In the genomic region with DNA sequence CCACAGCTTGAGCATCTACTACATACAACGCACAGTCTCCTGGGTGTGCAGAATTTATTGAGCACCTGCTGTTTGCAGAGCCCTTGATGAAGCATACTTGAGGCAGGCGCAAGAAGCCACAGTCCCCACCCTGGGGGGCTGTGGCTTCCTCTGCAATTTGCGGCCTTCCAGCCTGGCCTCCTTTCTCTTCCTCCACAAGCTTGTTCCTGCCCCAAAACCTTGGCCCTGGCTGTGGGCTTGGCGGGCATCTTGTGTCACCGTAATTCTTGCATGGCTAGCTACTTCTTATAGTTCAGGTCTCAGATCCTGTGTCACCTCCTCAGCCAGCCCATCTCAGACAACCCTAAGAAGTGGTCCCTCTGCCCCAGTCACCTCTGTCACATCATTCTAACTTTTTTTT, we compare ENCODE assay signal across 19 cellular contexts. TPM values are rescaled to one million over a fixed set of nuclear protein-coding genes. Genes with fewer than 3 reads are reported as not detected.
DNase-seq lines count a peak whose midpoint lies in the region; ATAC-seq and TF ChIP-seq lines count a peak whose summit lies in the region.
"Had no signal": no experiment of that assay in that cellular context is flagged by ENCODE, and none has a peak within 500 bp of the region (broad histone marks: within the 10 kb centered on the region; RNA-seq: fewer than 3 reads in every experiment).

No MANE protein-coding gene starts in this region.

- no peaks in the 10 kb centered on the region for H3K4me1 Mint-ChIP-seq in T-helper 2 cell treated with Interferon-gamma antibody and Interleukin-4, amounts not matched to agents 5 μg/mL and 100 μg/mL, for 36 hours (ENCODE audit: low read depth)
- peaks cover 7% of the 10 kb centered on the region for H3K4me1 Mint-ChIP-seq in activated naive CD8-positive, alpha-beta T cell treated with anti-CD3 and anti-CD28 coated beads, Interleukin-2, amount 10 ng/mL, durations not matched to agents 7 days and 5 days
- H3K4me1 Mint-ChIP-seq in activated naive CD8-positive, alpha-beta T cell treated with anti-CD3 and anti-CD28 coated beads, Interleukin-2, amount 50 U/mL, for 24 hours: peaks cover 2% of the 10 kb centered on the region
- peaks cover 8% of the 10 kb centered on the region for H3K4me1 Mint-ChIP-seq in T-helper 17 cell
- peaks cover 0 to 2% of the 10 kb centered on the region in 2 donors for H3K4me1 Mint-ChIP-seq in stimulated activated naive B cell treated with anti-CD40 and anti-IgM and Interleukin-4, amounts not matched to agents 10 μg/mL and 1 μg/mL and 100 μg/mL, for 72 hours

- H3K79me2 ChIP-seq in PC-9 (ENCODE audit: low read depth): no peaks in the 10 kb centered on the region

- no peaks in the 10 kb centered on the region for H3K27me3 Mint-ChIP-seq in T-helper 2 cell treated with Interferon-gamma antibody and Interleukin-4, amounts not matched to agents 5 μg/mL and 100 μg/mL, for 36 hours (ENCODE audit: low read depth)
- H3K27me3 Mint-ChIP-seq in activated naive CD8-positive, alpha-beta T cell treated with anti-CD3 and anti-CD28 coated beads, Interleukin-2, amount 10 ng/mL, durations not matched to agents 7 days and 5 days: no peaks in the 10 kb centered on the region
- no peaks in the 10 kb centered on the region for H3K27me3 Mint-ChIP-seq in activated naive CD8-positive, alpha-beta T cell treated with anti-CD3 and anti-CD28 coated beads, Interleukin-2, amount 50 U/mL, for 24 hours
- H3K27me3 Mint-ChIP-seq in T-helper 17 cell: no peaks in the 10 kb centered on the region
- H3K27me3 Mint-ChIP-seq in stimulated activated naive B cell treated with anti-CD40 and anti-IgM and Interleukin-4, amounts not matched to agents 10 μg/mL and 1 μg/mL and 100 μg/mL, for 72 hours: no peaks in the 10 kb centered on the region

- no peaks in the 10 kb centered on the region for H3K27me3 ChIP-seq in PC-9 (ENCODE audit: insufficient read depth, low read depth)

- DNase-seq in T-helper 2 cell treated with Interferon-gamma antibody and Interleukin-4, amounts not matched to agents 5 μg/mL and 100 μg/mL, for 36 hours (ENCODE audit: low spot score): no peak
- DNase-seq in T-helper 2 cell: no peak
- DNase-seq in activated naive CD8-positive, alpha-beta T cell treated with anti-CD3 and anti-CD28 coated beads, Interleukin-2, amount 10 ng/mL, durations not matched to agents 7 days and 5 days: no peak
- no peak for DNase-seq in activated naive CD8-positive, alpha-beta T cell treated with anti-CD3 and anti-CD28 coated beads, Interleukin-2, amount 50 U/mL, for 24 hours
- DNase-seq in T-helper 17 cell: no peak
- DNase-seq in stimulated activated naive B cell treated with anti-CD40 and anti-IgM and Interleukin-4, amounts not matched to agents 10 μg/mL and 1 μg/mL and 100 μg/mL, for 72 hours: no peak
- no peak for DNase-seq in PC-9
- DNase-seq: AML-193; CD8-positive, alpha-beta T cell; COR-L47; DMS 273 treated with DMSO at 0.1 percent for 48 hours; DMS53; DND-41; EL; H9 had no signal

- no peak for ATAC-seq in activated naive CD8-positive, alpha-beta T cell treated with anti-CD3 and anti-CD28 coated beads, Interleukin-2, amount 10 ng/mL, durations not matched to agents 7 days and 5 days (ENCODE audit: low read depth)
- ATAC-seq in activated naive CD8-positive, alpha-beta T cell treated with anti-CD3 and anti-CD28 coated beads, Interleukin-2, amount 50 U/mL, for 24 hours: no peak
- ATAC-seq in T-helper 17 cell (no peak), GM19395 (IDR thresholded peaks at IDR 0.05; ENCODE audit: unreplicated experiment) (no peak)
- no peak for ATAC-seq in stimulated activated naive B cell treated with anti-CD40 and anti-IgM and Interleukin-4, amounts not matched to agents 10 μg/mL and 1 μg/mL and 100 μg/mL, for 72 hours (replicated peaks)
- ATAC-seq: CD8-positive, alpha-beta T cell; GM12878 had no signal

- no peak for TF ChIP-seq CTCF in PC-9 (conservative IDR thresholded peaks at IDR 0.05)

- no peaks in the 10 kb centered on the region for H3K9me2 ChIP-seq in PC-9 (ENCODE audit: insufficient read depth)

- BruUV-seq in PC-9 (replicated peaks; lab: Mats Ljungman, UMichigan): no TSS peak

- H3F3A ChIP-seq in PC-9 (ENCODE audit: insufficient read depth, low read depth): no peaks in the 10 kb centered on the region

- CTCF ChIA-PET in PC-9 (lab: Charles Lee): no interaction called here

- intact Hi-C loops in PC-9 (cut with micrococcal nuclease; ENCODE audit: unreplicated experiment): no loop called here

- no peak overlapping the region for H3K4me2 ChIP-seq in PC-9
- H3K4me2 ChIP-seq: A549 had no signal

- H3K27ac Mint-ChIP-seq in T-helper 2 cell treated with Interferon-gamma antibody and Interleukin-4, amounts not matched to agents 5 μg/mL and 100 μg/mL, for 36 hours: peak overlapping the region; percentile 34
- peak overlapping the region; percentile 63 for H3K27ac Mint-ChIP-seq in activated naive CD8-positive, alpha-beta T cell treated with anti-CD3 and anti-CD28 coated beads, Interleukin-2, amount 10 ng/mL, durations not matched to agents 7 days and 5 days
- H3K27ac Mint-ChIP-seq in activated naive CD8-positive, alpha-beta T cell treated with anti-CD3 and anti-CD28 coated beads, Interleukin-2, amount 50 U/mL, for 24 hours: no peak overlapping the region
- peak overlapping the region; percentile 27 for H3K27ac Mint-ChIP-seq in T-helper 17 cell
- H3K27ac Mint-ChIP-seq in stimulated activated naive B cell treated with anti-CD40 and anti-IgM and Interleukin-4, amounts not matched to agents 10 μg/mL and 1 μg/mL and 100 μg/mL, for 72 hours: peak overlapping the region; percentile 39
- H3K27ac Mint-ChIP-seq: CD8-positive, alpha-beta T cell; H9 had no signal

- H3K9me3 ChIP-seq in T-helper 17 cell (ENCODE audit: control insufficient read depth, low read length, poor library complexity, severe bottlenecking) (no peaks in the 10 kb centered on the region), PC-9 (ENCODE audit: insufficient read depth, low read depth) (no peaks in the 10 kb centered on the region; the same call in 1 of the 2 replicates)

- H3K27ac ChIP-seq in PC-9: no peak overlapping the region
- H3K27ac ChIP-seq: 22Rv1, A549 had no signal

- H3K36me3 ChIP-seq in PC-9 (ENCODE audit: low read depth): peaks cover 8% of the 10 kb centered on the region

- POLR2A ChIA-PET in activated naive CD8-positive, alpha-beta T cell treated with anti-CD3 and anti-CD28 coated beads, Interleukin-2, amount 10 ng/mL, durations not matched to agents 7 days and 5 days (lab: Charles Lee): interaction anchor here (0.5 to 1.3 kb wide), 2 partner anchors 9 to 301 kb away, joined by 3 to 4 read pairs; no protein-coding TSS in a partner anchor
- POLR2A ChIA-PET in PC-9 (lab: Charles Lee; ENCODE audit: unreplicated experiment): interaction anchor here (0.6 kb wide), 1 partner anchor 12 kb away, joined by 5 read pairs; no protein-coding TSS in a partner anchor

- no peak overlapping the region for H3K4me3 Mint-ChIP-seq in T-helper 2 cell treated with Interferon-gamma antibody and Interleukin-4, amounts not matched to agents 5 μg/mL and 100 μg/mL, for 36 hours
- no peak overlapping the region for H3K4me3 Mint-ChIP-seq in activated naive CD8-positive, alpha-beta T cell treated with anti-CD3 and anti-CD28 coated beads, Interleukin-2, amount 10 ng/mL, durations not matched to agents 7 days and 5 days
- H3K4me3 Mint-ChIP-seq in activated naive CD8-positive, alpha-beta T cell treated with anti-CD3 and anti-CD28 coated beads, Interleukin-2, amount 50 U/mL, for 24 hours: no peak overlapping the region
- no peak overlapping the region for H3K4me3 Mint-ChIP-seq in T-helper 17 cell
- no peak overlapping the region for H3K4me3 Mint-ChIP-seq in stimulated activated naive B cell treated with anti-CD40 and anti-IgM and Interleukin-4, amounts not matched to agents 10 μg/mL and 1 μg/mL and 100 μg/mL, for 72 hours
- H3K4me3 Mint-ChIP-seq: CD8-positive, alpha-beta T cell; H9 had no signal

- no peaks in the 10 kb centered on the region for H3K4me1 ChIP-seq in PC-9 (replicated peaks; ENCODE audit: insufficient read depth)
- H3K4me1 ChIP-seq: A549 had no signal

- H3K9me3 Mint-ChIP-seq in T-helper 2 cell treated with Interferon-gamma antibody and Interleukin-4, amounts not matched to agents 5 μg/mL and 100 μg/mL, for 36 hours: peaks cover 5% of the 10 kb centered on the region
- H3K9me3 Mint-ChIP-seq in activated naive CD8-positive, alpha-beta T cell treated with anti-CD3 and anti-CD28 coated beads, Interleukin-2, amount 10 ng/mL, durations not matched to agents 7 days and 5 days: peaks cover 3% of the 10 kb centered on the region
- no peaks in the 10 kb centered on the region for H3K9me3 Mint-ChIP-seq in activated naive CD8-positive, alpha-beta T cell treated with anti-CD3 and anti-CD28 coated beads, Interleukin-2, amount 50 U/mL, for 24 hours
- peaks cover 7 to 9% of the 10 kb centered on the region in 2 donors for H3K9me3 Mint-ChIP-seq in stimulated activated naive B cell treated with anti-CD40 and anti-IgM and Interleukin-4, amounts not matched to agents 10 μg/mL and 1 μg/mL and 100 μg/mL, for 72 hours

- no peaks in the 10 kb centered on the region for H4K20me1 ChIP-seq in PC-9 (ENCODE audit: insufficient read depth)

- H3K36me3 Mint-ChIP-seq in T-helper 2 cell treated with Interferon-gamma antibody and Interleukin-4, amounts not matched to agents 5 μg/mL and 100 μg/mL, for 36 hours (ENCODE audit: low read depth): peaks cover 70% of the 10 kb centered on the region
- peaks cover 48% of the 10 kb centered on the region for H3K36me3 Mint-ChIP-seq in activated naive CD8-positive, alpha-beta T cell treated with anti-CD3 and anti-CD28 coated beads, Interleukin-2, amount 10 ng/mL, durations not matched to agents 7 days and 5 days
- H3K36me3 Mint-ChIP-seq in activated naive CD8-positive, alpha-beta T cell treated with anti-CD3 and anti-CD28 coated beads, Interleukin-2, amount 50 U/mL, for 24 hours (ENCODE audit: low read depth): peaks cover 57% of the 10 kb centered on the region
- H3K36me3 Mint-ChIP-seq in T-helper 17 cell (ENCODE audit: low read depth): peaks cover 5% of the 10 kb centered on the region
- peaks cover 73 to 82% of the 10 kb centered on the region in 2 donors for H3K36me3 Mint-ChIP-seq in stimulated activated naive B cell treated with anti-CD40 and anti-IgM and Interleukin-4, amounts not matched to agents 10 μg/mL and 1 μg/mL and 100 μg/mL, for 72 hours

- H3K4me3 ChIP-seq in PC-9: no peak overlapping the region
- H3K4me3 ChIP-seq: A549, GM12878 had no signal

- H2AFZ ChIP-seq in PC-9: no peak overlapping the region

RNA-seq across cellular contexts. Expression of gene POLR3E, which starts 43.9 kb away (rescaled TPM):
- 10 to 100 TPM; 53.2 to 56.9 TPM for total RNA-seq in activated naive CD8-positive, alpha-beta T cell treated with anti-CD3 and anti-CD28 coated beads, Interleukin-2, amount 10 ng/mL, durations not matched to agents 7 days and 5 days
- 100 to 1,000 TPM; 159 to 219 TPM for total RNA-seq in T-helper 17 cell
- 65.2 and 70.9 TPM in 2 replicates for total RNA-seq in PC-9 (2021)

RNA-seq across cellular contexts. Expression of gene EEF2K, which starts 47.2 kb away (rescaled TPM):
- total RNA-seq in activated naive CD8-positive, alpha-beta T cell treated with anti-CD3 and anti-CD28 coated beads, Interleukin-2, amount 10 ng/mL, durations not matched to agents 7 days and 5 days: 10 to 100 TPM; 25.7 to 26.1 TPM
- total RNA-seq in T-helper 17 cell (10 to 100 TPM; 14.4 to 14.7 TPM), PC-9 (2021) (29.8 and 34.7 TPM in 2 replicates)
